10 cellular contexts compared by ENCODE assay signal in genomic region chr11:33701831-33702230, GRCh38. TPM values are rescaled to one million over a fixed set of nuclear protein-coding genes. Genes with fewer than 3 reads are reported as not detected.
DNase-seq lines count a peak whose midpoint lies in the region; ATAC-seq, FAIRE-seq and TF ChIP-seq lines count a peak whose summit lies in the region.
"Had no signal": no experiment of that assay in that cellular context is flagged by ENCODE, and none has a peak within 500 bp of the region (broad histone marks: within the 10 kb centered on the region; RNA-seq: fewer than 3 reads in every experiment).

No MANE protein-coding gene starts in this region.

- 18 to 26% methylated on average over 3 of the region's 3 CpGs for WGBS in pancreas, 2 donors

- intact Hi-C loops in pancreas (cut with DNase I), result no loop called here

- DNase-seq in CD4-positive, CD25-positive, alpha-beta regulatory T cell, result no peak
- DNase-seq in RKO (ENCODE audit: low spot score) (peak; percentile 46), foreskin fibroblast (peak; percentile 82 to 88), pancreas (no peak), NCI-H446 treated with DMSO at 0.1 percent for 48 hours (lab: John Stamatoyannopoulos, UW) (no peak), NCI-H2227 (lab: John Stamatoyannopoulos, UW; ENCODE audit: unreplicated experiment) (no peak), D341Med (ENCODE audit: low spot score) (no peak), NCI-H2081 (lab: John Stamatoyannopoulos, UW) (no peak)
- DNase-seq: left cardiac atrium had no signal

- no peaks in the 10 kb centered on the region for H3K36me3 ChIP-seq in CD4-positive, CD25-positive, alpha-beta regulatory T cell (ENCODE audit: control insufficient read depth, insufficient read depth, low read length)
- no peaks in the 10 kb centered on the region for H3K36me3 ChIP-seq in pancreas

- no peak overlapping the region for H3K4me3 ChIP-seq in CD4-positive, CD25-positive, alpha-beta regulatory T cell (ENCODE audit: low read depth, low read length)
- H3K4me3 ChIP-seq in foreskin fibroblast (ENCODE audit: low read depth in 1 of 2, low read length in 2 of 2), result no peak overlapping the region
- peak overlapping the region in 1 of 4 donors; percentile 55 for H3K4me3 ChIP-seq in pancreas

- peaks cover 14% of the 10 kb centered on the region for H3K4me1 ChIP-seq in CD4-positive, CD25-positive, alpha-beta regulatory T cell (ENCODE audit: control insufficient read depth, insufficient read depth, low read length, poor library complexity, severe bottlenecking)
- H3K4me1 ChIP-seq in pancreas, result peaks cover 17 to 48% (median 27%) of the 10 kb centered on the region in 3 donors

- no peak for FAIRE-seq in pancreas (lab: Jason Lieb, UNC)

- no peaks in the 10 kb centered on the region for H3K9me3 Mint-ChIP-seq in CD4-positive, CD25-positive, alpha-beta regulatory T cell

- peaks cover 9% of the 10 kb centered on the region for H3K27me3 Mint-ChIP-seq in CD4-positive, CD25-positive, alpha-beta regulatory T cell

- no peaks in the 10 kb centered on the region for H3K36me3 Mint-ChIP-seq in CD4-positive, CD25-positive, alpha-beta regulatory T cell

- no peak for ATAC-seq in CD4-positive, CD25-positive, alpha-beta regulatory T cell (ENCODE audit: low read depth in 2 of 2)
- peak; percentile 16 to 43 (median 26) for ATAC-seq in pancreas

- H3K27ac ChIP-seq in CD4-positive, CD25-positive, alpha-beta regulatory T cell (ENCODE audit: insufficient read depth, low read length, poor library complexity, severe bottlenecking), result no peak overlapping the region
- peak overlapping the region; percentile 34 to 81 (median 58) for H3K27ac ChIP-seq in pancreas

- peak overlapping the region in 1 of 4 donors; percentile 88 for H3K4me3 Mint-ChIP-seq in CD4-positive, CD25-positive, alpha-beta regulatory T cell

- no peaks in the 10 kb centered on the region for H3K9me3 ChIP-seq in CD4-positive, CD25-positive, alpha-beta regulatory T cell (ENCODE audit: control insufficient read depth in 2 of 2, low read length in 2 of 2)
- no peaks in the 10 kb centered on the region for H3K9me3 ChIP-seq in pancreas

- TF ChIP-seq CTCF in foreskin fibroblast (IDR thresholded peaks at IDR 0.05; ENCODE audit: low read depth, low read length) (no peak), pancreas (IDR thresholded peaks at IDR 0.05) (no peak)

- peaks cover 6 to 27% (median 10%) of the 10 kb centered on the region in 4 donors for H3K4me1 Mint-ChIP-seq in CD4-positive, CD25-positive, alpha-beta regulatory T cell

- peak overlapping the region in 2 of 3 donors; percentile 69 to 73 for H3K27ac Mint-ChIP-seq in CD4-positive, CD25-positive, alpha-beta regulatory T cell

- H3K27me3 ChIP-seq in CD4-positive, CD25-positive, alpha-beta regulatory T cell (ENCODE audit: control insufficient read depth, insufficient read depth, low read length), result peaks cover 5% of the 10 kb centered on the region
- H3K27me3 ChIP-seq in pancreas, result no peaks in the 10 kb centered on the region

RNA-seq across cellular contexts. Expression of gene C11orf91, which starts 1.2 kb away (rescaled TPM):
- total RNA-seq in CD4-positive, CD25-positive, alpha-beta regulatory T cell, result not detected
- polyA plus RNA-seq in CD4-positive, CD25-positive, alpha-beta regulatory T cell, result not detected
- total RNA-seq in pancreas, result under 1 TPM in 2 of 6 donors, not detected in 4; 0.26 to 0.28 TPM
- polyA plus RNA-seq in pancreas, result under 1 TPM in 1 of 2 donors, not detected in 1; 0.31 TPM
- total RNA-seq: activated CD8-positive, alpha-beta memory T cell treated with anti-CD3 and anti-CD28 coated beads for 36 hours had no signal

RNA-seq across cellular contexts. Expression of gene CD59, which starts 34.4 kb away (rescaled TPM):
- total RNA-seq in CD4-positive, CD25-positive, alpha-beta regulatory T cell, result 80.3 TPM
- polyA plus RNA-seq in CD4-positive, CD25-positive, alpha-beta regulatory T cell, result 100 to 1,000 TPM; 180 to 388 (median 223) TPM
- 100 to 1,000 TPM; 129 to 495 (median 176) TPM for total RNA-seq in pancreas
- 100 to 1,000 TPM in 1 of 2 donors, 10 to 100 TPM in 1; 44.4 to 179 TPM for polyA plus RNA-seq in pancreas

Comparison
In these comparisons a context has a peak if more than half of its experiments do, and no peak if none do; other contexts are left out.
1. ATAC-seq: peak in pancreas (4 of 4); none in CD4-positive, CD25-positive, alpha-beta regulatory T cell (0 of 2).
2. DNase-seq: peak in RKO (single experiment) and foreskin fibroblast (2 of 2); none in CD4-positive, CD25-positive, alpha-beta regulatory T cell (0 of 3), pancreas (0 of 6), NCI-H446 treated with DMSO at 0.1 percent for 48 hours (single experiment), NCI-H2227 (single experiment), D341Med (single experiment) and NCI-H2081 (0 of 2).